7 cellular contexts compared by ENCODE assay signal in the genomic region with DNA sequence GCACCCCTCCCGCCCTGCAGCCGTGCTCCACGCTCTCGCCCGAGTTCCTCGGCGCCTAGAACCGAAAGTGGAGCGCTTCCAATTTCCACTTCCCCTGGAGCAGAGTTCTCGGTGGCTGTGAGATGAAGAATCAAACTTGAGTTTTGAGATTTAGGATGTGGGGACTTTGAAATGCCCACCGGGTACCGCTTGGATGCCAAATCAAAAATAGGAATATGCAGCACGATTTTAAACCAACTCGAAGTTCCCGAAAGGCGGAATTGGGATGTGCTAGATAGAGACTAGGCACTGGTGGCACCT. TPM values are rescaled to one million over a fixed set of nuclear protein-coding genes. Genes with fewer than 3 reads are reported as not detected.
A peak's percentile ranks its signal among the peaks of the same experiment; 100 is the strongest.
DNase-seq lines count a peak whose midpoint lies in the region; ATAC-seq and TF ChIP-seq lines count a peak whose summit lies in the region.

No MANE protein-coding gene starts in this region.

- no peaks in the 10 kb centered on the region for H3K27me3 Mint-ChIP-seq in T-helper 2 cell treated with Interferon-gamma antibody and Interleukin-4, amounts not matched to agents 5 μg/mL and 100 μg/mL, for 36 hours (ENCODE audit: low read depth)

- H3K27ac Mint-ChIP-seq in T-helper 2 cell treated with Interferon-gamma antibody and Interleukin-4, amounts not matched to agents 5 μg/mL and 100 μg/mL, for 36 hours, result peak overlapping the region; percentile 89

- H3K4me1 ChIP-seq in foreskin keratinocyte, result peaks cover 5% of the 10 kb centered on the region

- H3K4me3 ChIP-seq in retinal pigment epithelial cell (ENCODE audit: low read length), result peak overlapping the region; percentile 85

- no peaks in the 10 kb centered on the region for H3K9me3 Mint-ChIP-seq in T-helper 2 cell treated with Interferon-gamma antibody and Interleukin-4, amounts not matched to agents 5 μg/mL and 100 μg/mL, for 36 hours

- H3K4me3 Mint-ChIP-seq in T-helper 2 cell treated with Interferon-gamma antibody and Interleukin-4, amounts not matched to agents 5 μg/mL and 100 μg/mL, for 36 hours, result peak overlapping the region; percentile 96

- H3K4me1 Mint-ChIP-seq in T-helper 2 cell treated with Interferon-gamma antibody and Interleukin-4, amounts not matched to agents 5 μg/mL and 100 μg/mL, for 36 hours (ENCODE audit: low read depth), result peaks cover 29% of the 10 kb centered on the region

- ATAC-seq in HG03135 (IDR thresholded peaks at IDR 0.05; ENCODE audit: unreplicated experiment) (peak; percentile 2), foreskin keratinocyte (no peak), GM19455 (IDR thresholded peaks at IDR 0.05; ENCODE audit: unreplicated experiment) (no peak), GM18870 (IDR thresholded peaks at IDR 0.05; ENCODE audit: unreplicated experiment) (no peak), GM18520 (IDR thresholded peaks at IDR 0.05; ENCODE audit: unreplicated experiment) (no peak)

- peaks cover 31% of the 10 kb centered on the region for H3K36me3 Mint-ChIP-seq in T-helper 2 cell treated with Interferon-gamma antibody and Interleukin-4, amounts not matched to agents 5 μg/mL and 100 μg/mL, for 36 hours (ENCODE audit: low read depth)

- peak overlapping the region; percentile 85 for H3K27ac ChIP-seq in foreskin keratinocyte

- DNase-seq in T-helper 2 cell treated with Interferon-gamma antibody and Interleukin-4, amounts not matched to agents 5 μg/mL and 100 μg/mL, for 36 hours (ENCODE audit: low spot score), result no peak
- DNase-seq in foreskin keratinocyte (no peak), retinal pigment epithelial cell (ENCODE audit: low read depth) (no peak)

- H3K27me3 ChIP-seq in foreskin keratinocyte, result no peaks in the 10 kb centered on the region

- TF ChIP-seq CTCF in foreskin keratinocyte (conservative IDR thresholded peaks at IDR 0.05) (no peak), retinal pigment epithelial cell (conservative IDR thresholded peaks at IDR 0.05; ENCODE audit: low read depth, low read length) (no peak)

RNA-seq across cellular contexts. Expression of gene POLA2, which starts 0.6 kb away (rescaled TPM):
- 30.6 and 30.8 TPM in 2 replicates for total RNA-seq in foreskin keratinocyte
- 39.8 and 42.7 TPM in 2 replicates for polyA plus RNA-seq in foreskin keratinocyte

RNA-seq across cellular contexts. Expression of gene CDC42EP2, which starts 52.3 kb away (rescaled TPM):
- total RNA-seq in foreskin keratinocyte, result 20.3 and 22.2 TPM in 2 replicates
- 26.2 and 31.5 TPM in 2 replicates for polyA plus RNA-seq in foreskin keratinocyte
